In the genomic region with DNA sequence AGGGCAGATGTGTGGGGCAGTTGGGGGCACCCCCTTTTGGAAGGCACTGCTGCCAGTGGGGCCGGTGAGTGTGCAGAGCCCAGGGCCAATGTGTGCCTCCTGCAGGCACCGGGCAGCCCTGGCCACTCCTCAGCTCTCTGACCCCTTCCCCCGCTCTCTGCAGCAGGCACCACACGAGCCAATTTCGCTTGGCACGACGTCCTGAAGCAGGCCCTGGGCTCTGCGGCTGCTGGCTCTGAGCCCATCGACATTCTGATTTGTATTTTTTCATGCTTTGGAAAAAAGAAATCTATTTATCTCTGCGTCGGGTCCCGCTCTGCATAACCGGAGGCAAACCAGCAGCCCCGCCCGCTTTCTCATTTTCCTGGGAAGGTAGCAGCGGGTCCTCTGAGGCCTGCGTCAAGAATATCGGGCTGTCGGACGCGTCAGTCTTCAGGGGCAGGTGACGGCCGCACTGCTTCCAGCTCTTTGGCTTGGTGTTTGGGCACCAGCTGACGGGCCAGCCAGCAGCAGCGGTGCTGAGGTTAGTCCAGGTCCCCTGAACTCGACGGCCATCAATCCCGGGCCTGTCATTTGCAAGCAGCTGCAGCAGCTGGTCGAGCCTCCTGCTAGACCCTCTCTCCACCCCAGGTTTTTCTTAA, we compare ENCODE assay signal across 10 cellular contexts.
DNase-seq lines count a peak whose midpoint lies in the region; ATAC-seq and TF ChIP-seq lines count a peak whose summit lies in the region.
"Had no signal": no experiment of that assay in that cellular context is flagged by ENCODE, and none has a peak within 500 bp of the region (broad histone marks: within the 10 kb centered on the region; RNA-seq: fewer than 3 reads in every experiment).

No MANE protein-coding gene starts in this region.

- no peak for TF ChIP-seq POLR2A in uterus (IDR thresholded peaks at IDR 0.05)

- H3K4me1 ChIP-seq in mesenchymal stem cell (ENCODE audit: control insufficient read depth, insufficient read depth, low read depth, low read length) (peaks cover 22% of the 10 kb centered on the region), uterus (no peaks in the 10 kb centered on the region)

- no peak overlapping the region for H3K4me2 ChIP-seq in mesenchymal stem cell (ENCODE audit: low read length, poor library complexity, severe bottlenecking)

- no peak overlapping the region for H2AFZ ChIP-seq in mesenchymal stem cell (ENCODE audit: low read depth, low read length)

- H3K14ac ChIP-seq in mesenchymal stem cell (ENCODE audit: low read length in 2 of 2): no peak overlapping the region

- H3K9ac ChIP-seq in mesenchymal stem cell (ENCODE audit: low read length): peak overlapping the region; percentile 7

- 91% methylated on average over 28 of the region's 29 CpGs for WGBS in mesenchymal stem cell

- H3K9me3 ChIP-seq in mesenchymal stem cell (ENCODE audit: control insufficient read depth, low read length) (peaks cover 18% of the 10 kb centered on the region), uterus (peaks cover 0 to 14% of the 10 kb centered on the region in 2 donors)

- H2BK12ac ChIP-seq in mesenchymal stem cell (ENCODE audit: low read length in 2 of 2): no peak overlapping the region

- ATAC-seq in GM18502 (IDR thresholded peaks at IDR 0.05; ENCODE audit: poor library complexity, unreplicated experiment): no peak
- ATAC-seq: T-cell had no signal

- TF ChIP-seq CTCF in dorsolateral prefrontal cortex (IDR thresholded peaks at IDR 0.05 in 54 of 56, conservative IDR thresholded peaks at IDR 0.05 in 2 of 56; ENCODE audit: low read depth in 1 of 56, partially characterized antibody in 56 of 56): no peak
- TF ChIP-seq CTCF in uterus (IDR thresholded peaks at IDR 0.05): no peak

- H3K27me3 ChIP-seq in dorsolateral prefrontal cortex (no peaks in the 10 kb centered on the region), mesenchymal stem cell (ENCODE audit: control insufficient read depth in 1 of 2, insufficient read depth in 1 of 2, low read length in 2 of 2) (no peaks in the 10 kb centered on the region), uterus (no peaks in the 10 kb centered on the region)

- H4K8ac ChIP-seq in mesenchymal stem cell (ENCODE audit: low read length): no peak overlapping the region

- intact Hi-C loops in dorsolateral prefrontal cortex (cut with DNase I) (no loop called here), uterus (cut with DNase I; ENCODE audit: low total_unique reads) (no loop called here), posterior vena cava (cut with DNase I) (no loop called here)

- H2BK5ac ChIP-seq in mesenchymal stem cell (ENCODE audit: low read depth, low read length, poor library complexity, severe bottlenecking): no peak overlapping the region

- H3K36me3 ChIP-seq in mesenchymal stem cell (ENCODE audit: control insufficient read depth in 1 of 2, insufficient read depth in 2 of 2, low read depth in 1 of 2, low read length in 2 of 2): peaks cover 36 to 86% of the 10 kb centered on the region in 2 experiments
- no peaks in the 10 kb centered on the region for H3K36me3 ChIP-seq in uterus

- H3K4me3 ChIP-seq in dorsolateral prefrontal cortex (peak overlapping the region in 3 of 59 donors; percentile 10 to 14 (median 11)), mesenchymal stem cell (ENCODE audit: insufficient read depth in 1 of 2, low read depth in 1 of 2, low read length in 2 of 2) (no peak overlapping the region), uterus (no peak overlapping the region)

- peak; percentile 24 for DNase-seq in NCI-H2107 treated with DMSO at 0.1 percent for 48 hours (lab: John Stamatoyannopoulos, UW; ENCODE audit: unreplicated experiment)
- no peak for DNase-seq in NCI-H2107 (lab: John Stamatoyannopoulos, UW)
- peak in 4 of 10 donors; percentile 39 to 76 (median 60) for DNase-seq in dorsolateral prefrontal cortex
- DNase-seq in mesenchymal stem cell: no peak
- peak; percentile 30 to 41 for DNase-seq in uterus
- DNase-seq in DMS53 treated with DMSO at 0.1 percent for 48 hours (lab: John Stamatoyannopoulos, UW; ENCODE audit: unreplicated experiment): no peak
- DNase-seq in posterior vena cava (ENCODE audit: low spot score): no peak
- DNase-seq: ACHN, T-cell had no signal

- H2BK15ac ChIP-seq in mesenchymal stem cell (ENCODE audit: low read depth, poor library complexity, severe bottlenecking): no peak overlapping the region

- peak overlapping the region in 32 of 59 donors; percentile 1 to 65 (median 34) for H3K27ac ChIP-seq in dorsolateral prefrontal cortex
- H3K27ac ChIP-seq in mesenchymal stem cell (ENCODE audit: low read length, poor library complexity, severe bottlenecking): no peak overlapping the region
- no peak overlapping the region for H3K27ac ChIP-seq in uterus

- no peak overlapping the region for H3K18ac ChIP-seq in mesenchymal stem cell (ENCODE audit: low read depth in 1 of 2, low read length in 2 of 2)

- no peak overlapping the region for H2BK120ac ChIP-seq in mesenchymal stem cell (ENCODE audit: low read depth, low read length)

- H2AK5ac ChIP-seq in mesenchymal stem cell (ENCODE audit: low read length, severe bottlenecking): no peak overlapping the region

- no peak overlapping the region for H4K91ac ChIP-seq in mesenchymal stem cell (ENCODE audit: low read length)

- peaks cover 28% of the 10 kb centered on the region for H3K79me1 ChIP-seq in mesenchymal stem cell (replicated peaks; ENCODE audit: low read length, poor library complexity, severe bottlenecking)

- no peak overlapping the region for H3K23ac ChIP-seq in mesenchymal stem cell (ENCODE audit: low read length in 2 of 2)

- H3K4ac ChIP-seq in mesenchymal stem cell (ENCODE audit: low read depth in 1 of 2, low read length in 2 of 2): no peak overlapping the region

Comparison
In these comparisons a context has a peak if more than half of its experiments do, and no peak if none do; other contexts are left out.
1. DNase-seq: peak in NCI-H2107 treated with DMSO at 0.1 percent for 48 hours (single experiment) and uterus (2 of 2); none in NCI-H2107 (single experiment), mesenchymal stem cell (single experiment), DMS53 treated with DMSO at 0.1 percent for 48 hours (single experiment) and posterior vena cava (single experiment).
2. H3K27ac ChIP-seq: peak in dorsolateral prefrontal cortex (32 of 59); none in mesenchymal stem cell (single experiment) and uterus (0 of 2).